In genomic region chr3:181896605-181897004, GRCh38 we compare ENCODE assay signal across 17 cellular contexts.
"Had no signal": no experiment of that assay in that cellular context is flagged by ENCODE, and none has a peak within 500 bp of the region (broad histone marks: within the 10 kb centered on the region; RNA-seq: fewer than 3 reads in every experiment).

No MANE protein-coding gene starts in this region.

- H3K4me3 Mint-ChIP-seq: activated CD4-positive, alpha-beta memory T cell treated with anti-CD3 and anti-CD28 coated beads for 36 hours; activated T-helper 1 cell treated with anti-CD3 and anti-CD28 coated beads, Interleukin-12 subunit alpha, Interleukin-12 subunit beta, Interleukin-2, Interleukin-4 antibody, amounts not matched to agents 30 ng/mL and 10 ng/mL and 1 ng/mL, durations not matched to agents 14 hours and 24 hours and 36 hours; immature natural killer cell; stimulated activated naive B cell treated with anti-CD40 and anti-IgM and Interleukin-4, amounts not matched to agents 10 μg/mL and 1 μg/mL and 100 μg/mL, for 72 hours had no signal

- H3K36me3 Mint-ChIP-seq: activated CD4-positive, alpha-beta memory T cell treated with anti-CD3 and anti-CD28 coated beads for 36 hours; activated naive CD4-positive, alpha-beta T cell treated with anti-CD3 and anti-CD28 coated beads, Interleukin-2, amount 50 U/mL, for 72 hours; stimulated activated naive B cell treated with anti-CD40 and anti-IgM and Interleukin-4, amounts not matched to agents 10 μg/mL and 1 μg/mL and 100 μg/mL, for 72 hours had no signal

- H3K36me3 ChIP-seq: adrenal gland, gastroesophageal sphincter, sigmoid colon, thoracic aorta, upper lobe of left lung had no signal

- DNase-seq: activated CD4-positive, alpha-beta memory T cell treated with anti-CD3 and anti-CD28 coated beads for 36 hours; activated gamma-delta T cell treated with Interleukin-2 at 50 U/mL for 16 hours; activated T-cell treated with anti-CD3 and anti-CD28 coated beads for 4 hours; adrenal gland; effector CD4-positive, alpha-beta T cell; immature natural killer cell; kidney glomerular epithelial cell; left ventricle myocardium superior; occipital lobe; sigmoid colon; stimulated activated CD4-positive, alpha-beta T cell treated with anti-CD3 and anti-CD28 coated beads, Interleukin-4, amount 100 ng/mL, for 4 hours; stimulated activated naive B cell treated with anti-CD40 and anti-IgM and Interleukin-4, amounts not matched to agents 10 μg/mL and 1 μg/mL and 100 μg/mL, for 72 hours; upper lobe of left lung had no signal

- H3K27ac ChIP-seq: adrenal gland, gastroesophageal sphincter, sigmoid colon, thoracic aorta, upper lobe of left lung had no signal

- H3K4me3 ChIP-seq: adrenal gland, gastroesophageal sphincter, sigmoid colon, thoracic aorta, upper lobe of left lung had no signal

- ATAC-seq: activated naive CD4-positive, alpha-beta T cell treated with anti-CD3 and anti-CD28 coated beads, Interleukin-2, amount 50 U/mL, for 72 hours; gastroesophageal sphincter; left ventricle myocardium superior; stimulated activated naive B cell treated with anti-CD40 and anti-IgM and Interleukin-4, amounts not matched to agents 10 μg/mL and 1 μg/mL and 100 μg/mL, for 72 hours had no signal

- H3K27me3 Mint-ChIP-seq: activated CD4-positive, alpha-beta memory T cell treated with anti-CD3 and anti-CD28 coated beads for 36 hours; stimulated activated naive B cell treated with anti-CD40 and anti-IgM and Interleukin-4, amounts not matched to agents 10 μg/mL and 1 μg/mL and 100 μg/mL, for 72 hours had no signal

- H3K9me3 Mint-ChIP-seq: activated CD4-positive, alpha-beta memory T cell treated with anti-CD3 and anti-CD28 coated beads for 36 hours; activated T-helper 1 cell treated with anti-CD3 and anti-CD28 coated beads, Interleukin-12 subunit alpha, Interleukin-12 subunit beta, Interleukin-2, Interleukin-4 antibody, amounts not matched to agents 30 ng/mL and 10 ng/mL and 1 ng/mL, durations not matched to agents 14 hours and 24 hours and 36 hours; stimulated activated naive B cell treated with anti-CD40 and anti-IgM and Interleukin-4, amounts not matched to agents 10 μg/mL and 1 μg/mL and 100 μg/mL, for 72 hours had no signal

- H3K27me3 ChIP-seq: adrenal gland, gastroesophageal sphincter, sigmoid colon, upper lobe of left lung had no signal

- H3K27ac Mint-ChIP-seq: activated CD4-positive, alpha-beta memory T cell treated with anti-CD3 and anti-CD28 coated beads for 36 hours; activated naive CD4-positive, alpha-beta T cell treated with anti-CD3 and anti-CD28 coated beads, Interleukin-2, amount 50 U/mL, for 72 hours; activated T-helper 1 cell treated with anti-CD3 and anti-CD28 coated beads, Interleukin-12 subunit alpha, Interleukin-12 subunit beta, Interleukin-2, Interleukin-4 antibody, amounts not matched to agents 30 ng/mL and 10 ng/mL and 1 ng/mL, durations not matched to agents 14 hours and 24 hours and 36 hours; immature natural killer cell; stimulated activated naive B cell treated with anti-CD40 and anti-IgM and Interleukin-4, amounts not matched to agents 10 μg/mL and 1 μg/mL and 100 μg/mL, for 72 hours had no signal

- H3K4me1 ChIP-seq: adrenal gland, gastroesophageal sphincter, sigmoid colon, upper lobe of left lung had no signal

- H3K9me3 ChIP-seq: adrenal gland, gastroesophageal sphincter, sigmoid colon, thoracic aorta, upper lobe of left lung had no signal

- H3K4me1 Mint-ChIP-seq: immature natural killer cell; stimulated activated naive B cell treated with anti-CD40 and anti-IgM and Interleukin-4, amounts not matched to agents 10 μg/mL and 1 μg/mL and 100 μg/mL, for 72 hours had no signal
